In genomic region chr18:50099725-50100414, GRCh38 we compare ENCODE assay signal across 7 cellular contexts.
DNase-seq lines count a peak whose midpoint lies in the region; ATAC-seq and TF ChIP-seq lines count a peak whose summit lies in the region.

No MANE protein-coding gene starts in this region.

- TF ChIP-seq POLR2A in lower leg skin (IDR thresholded peaks at IDR 0.05), result no peak

- H3K36me3 ChIP-seq in CD8-positive, alpha-beta memory T cell (ENCODE audit: insufficient read depth, low read length), result no peaks in the 10 kb centered on the region

- H3K4me1 ChIP-seq in CD8-positive, alpha-beta memory T cell (ENCODE audit: insufficient read depth, low read length), result no peaks in the 10 kb centered on the region

- H3K27me3 Mint-ChIP-seq in CD8-positive, alpha-beta memory T cell, result peaks cover 6 to 39% of the 10 kb centered on the region in 2 donors
- H3K27me3 Mint-ChIP-seq in activated CD4-positive, alpha-beta memory T cell treated with anti-CD3 and anti-CD28 coated beads, Interleukin-2, amount 10 ng/mL, durations not matched to agents 7 days and 5 days, result peaks cover 25% of the 10 kb centered on the region

- CTCF ChIA-PET in CD8-positive, alpha-beta memory T cell (lab: Charles Lee), result no interaction called here
- CTCF ChIA-PET in activated CD4-positive, alpha-beta memory T cell treated with anti-CD3 and anti-CD28 coated beads, Interleukin-2, amount 10 ng/mL, durations not matched to agents 7 days and 5 days (lab: Charles Lee), result no interaction called here

- TF ChIP-seq CTCF in lower leg skin (IDR thresholded peaks at IDR 0.05), result no peak

- H3K9me3 Mint-ChIP-seq in CD8-positive, alpha-beta memory T cell, result no peaks in the 10 kb centered on the region
- H3K9me3 Mint-ChIP-seq in activated CD4-positive, alpha-beta memory T cell treated with anti-CD3 and anti-CD28 coated beads, Interleukin-2, amount 10 ng/mL, durations not matched to agents 7 days and 5 days, result no peaks in the 10 kb centered on the region

- H3K9me3 ChIP-seq in CD8-positive, alpha-beta memory T cell (ENCODE audit: low read length), result no peaks in the 10 kb centered on the region

- WGBS in lower leg skin, 2 donors, result 67 to 78% methylated on average over 4 of the region's 4 CpGs

- no peak overlapping the region for H3K4me3 Mint-ChIP-seq in CD8-positive, alpha-beta memory T cell
- no peak overlapping the region for H3K4me3 Mint-ChIP-seq in activated CD4-positive, alpha-beta memory T cell treated with anti-CD3 and anti-CD28 coated beads, Interleukin-2, amount 10 ng/mL, durations not matched to agents 7 days and 5 days

- POLR2A ChIA-PET in CD8-positive, alpha-beta memory T cell (lab: Charles Lee), result no interaction called here
- POLR2A ChIA-PET in activated CD4-positive, alpha-beta memory T cell treated with anti-CD3 and anti-CD28 coated beads, Interleukin-2, amount 10 ng/mL, durations not matched to agents 7 days and 5 days (lab: Charles Lee), result no interaction called here

- DNase-seq in RPMI7951 (ENCODE audit: low read depth) (peak; percentile 23), renal cortical epithelial cell (ENCODE audit: low read depth) (peak; percentile 96), lower leg skin (ENCODE audit: low spot score in 2 of 2) (no peak)
- DNase-seq in CD8-positive, alpha-beta memory T cell, result no peak
- no peak for DNase-seq in activated CD4-positive, alpha-beta memory T cell treated with anti-CD3 and anti-CD28 coated beads, Interleukin-2, amount 10 ng/mL, durations not matched to agents 7 days and 5 days

- H3K4me1 Mint-ChIP-seq in CD8-positive, alpha-beta memory T cell, result no peaks in the 10 kb centered on the region
- H3K4me1 Mint-ChIP-seq in activated CD4-positive, alpha-beta memory T cell treated with anti-CD3 and anti-CD28 coated beads, Interleukin-2, amount 10 ng/mL, durations not matched to agents 7 days and 5 days, result peaks cover 3% of the 10 kb centered on the region

- no peak overlapping the region for H3K27ac Mint-ChIP-seq in CD8-positive, alpha-beta memory T cell
- H3K27ac Mint-ChIP-seq in activated CD4-positive, alpha-beta memory T cell treated with anti-CD3 and anti-CD28 coated beads, Interleukin-2, amount 10 ng/mL, durations not matched to agents 7 days and 5 days, result no peak overlapping the region

- no peaks in the 10 kb centered on the region for H3K27me3 ChIP-seq in CD8-positive, alpha-beta memory T cell (ENCODE audit: insufficient read depth, low read length, poor library complexity, severe bottlenecking)

- intact Hi-C loops in lower leg skin (cut with DNase I; ENCODE audit: low total_unique reads), result no loop called here

- ATAC-seq in GM18868 (IDR thresholded peaks at IDR 0.05; ENCODE audit: unreplicated experiment) (peak; percentile 69), HG02678 (IDR thresholded peaks at IDR 0.05; ENCODE audit: unreplicated experiment) (peak; percentile 70)

- H3K36me3 Mint-ChIP-seq in CD8-positive, alpha-beta memory T cell, result no peaks in the 10 kb centered on the region
- no peaks in the 10 kb centered on the region for H3K36me3 Mint-ChIP-seq in activated CD4-positive, alpha-beta memory T cell treated with anti-CD3 and anti-CD28 coated beads, Interleukin-2, amount 10 ng/mL, durations not matched to agents 7 days and 5 days (ENCODE audit: low read depth)

- H3K27ac ChIP-seq in CD8-positive, alpha-beta memory T cell (ENCODE audit: low read depth, low read length), result no peak overlapping the region

- H3K4me3 ChIP-seq in CD8-positive, alpha-beta memory T cell (ENCODE audit: low read length), result no peak overlapping the region
- H3K4me3 ChIP-seq in lower leg skin (ENCODE audit: low read depth, poor library complexity, severe bottlenecking), result no peak overlapping the region

Comparison
In these comparisons a context has a peak if more than half of its experiments do, and no peak if none do; other contexts are left out.
1. DNase-seq: peak in RPMI7951 (single experiment) and renal cortical epithelial cell (single experiment); none in CD8-positive, alpha-beta memory T cell (0 of 5), activated CD4-positive, alpha-beta memory T cell treated with anti-CD3 and anti-CD28 coated beads, Interleukin-2, amount 10 ng/mL, durations not matched to agents 7 days and 5 days (single experiment) and lower leg skin (0 of 2).